10 cellular contexts compared by ENCODE assay signal in the genomic region with DNA sequence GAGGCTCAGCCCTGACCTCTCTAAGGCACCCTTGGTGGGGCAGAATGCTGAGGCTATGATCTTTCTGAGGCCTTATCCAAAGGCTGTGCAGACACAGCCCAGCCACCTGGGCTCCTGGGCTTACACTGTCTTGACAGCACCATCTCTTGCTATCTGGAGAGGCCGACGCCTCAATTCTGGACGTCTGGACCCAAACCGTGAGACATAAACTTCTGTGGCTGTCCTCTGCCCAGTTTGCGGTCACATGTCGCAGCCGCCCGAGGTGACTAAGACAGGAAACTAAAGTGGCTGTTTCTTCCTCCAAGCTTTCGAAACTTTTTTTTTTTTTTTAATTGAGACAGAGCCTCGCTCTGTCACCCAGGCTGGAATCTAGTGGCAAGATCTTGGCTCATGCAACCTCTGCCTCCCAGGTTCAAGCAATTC. TPM values are rescaled to one million over a fixed set of nuclear protein-coding genes. Genes with fewer than 3 reads are reported as not detected.
DNase-seq lines count a peak whose midpoint lies in the region; ATAC-seq, FAIRE-seq and TF ChIP-seq lines count a peak whose summit lies in the region.
"Had no signal": no experiment of that assay in that cellular context is flagged by ENCODE, and none has a peak within 500 bp of the region (broad histone marks: within the 10 kb centered on the region; RNA-seq: fewer than 3 reads in every experiment).

No MANE protein-coding gene starts in this region.

- 7% methylated on average over 10 of the region's 10 CpGs for WGBS in K562 (ENCODE audit: insufficient coverage, low coverage, missing lambda C conversion rate)
- WGBS in mesendoderm (ENCODE audit: extremely low coverage, insufficient coverage, low lambda C conversion rate): no CpG with 5 or more reads among the region's 10 CpGs

- H3K56ac ChIP-seq in mesendoderm (ENCODE audit: low read length): no peak overlapping the region

- no peak overlapping the region for H4K8ac ChIP-seq in mesendoderm (ENCODE audit: low read depth, low read length)

- H3K4me1 ChIP-seq in OCI-LY7 (ENCODE audit: insufficient read depth, low read length, poor library complexity, severe bottlenecking): peaks cover 18% of the 10 kb centered on the region
- peaks cover 0 to 1% of the 10 kb centered on the region in 2 experiments; a peak in 2 of 5 replicates for H3K4me1 ChIP-seq in K562 (replicated peaks in 1 of 2; ENCODE audit: control insufficient read depth in 2 of 2, insufficient read depth in 2 of 2, low read length in 2 of 2)
- no peaks in the 10 kb centered on the region for H3K4me1 ChIP-seq in mesendoderm (ENCODE audit: control insufficient read depth, low read depth, low read length)
- H3K4me1 ChIP-seq: psoas muscle had no signal

- BruUV-seq in OCI-LY7 (replicated peaks; lab: Mats Ljungman, UMichigan) (no TSS peak), K562 (replicated peaks; lab: Mats Ljungman, UMichigan) (no TSS peak)

- H2BK5ac ChIP-seq in mesendoderm (ENCODE audit: low read length): no peak overlapping the region

- H3K36me3 Mint-ChIP-seq in glutamatergic neuron (ENCODE audit: unreplicated experiment): no peaks in the 10 kb centered on the region
- H3K36me3 Mint-ChIP-seq: brain had no signal

- H3K23ac ChIP-seq in mesendoderm (ENCODE audit: low read length): no peak overlapping the region

- no peak overlapping the region for H4K5ac ChIP-seq in mesendoderm (ENCODE audit: low read length)

- peaks cover 5% of the 10 kb centered on the region for H3K27me3 Mint-ChIP-seq in glutamatergic neuron (ENCODE audit: unreplicated experiment)

- H2AFZ ChIP-seq in OCI-LY7 (ENCODE audit: low read length): peak overlapping the region; percentile 94
- H2AFZ ChIP-seq in K562 (ENCODE audit: low read depth, low read length): no peak overlapping the region

- no peak overlapping the region for H3K18ac ChIP-seq in mesendoderm (ENCODE audit: low read length)

- no peaks in the 10 kb centered on the region for H4K20me1 ChIP-seq in OCI-LY7 (ENCODE audit: insufficient read depth, low read length)
- 0 out of 2 replicates have a peak, but pooled peaks cover 4% of the 10 kb centered on the region for H4K20me1 ChIP-seq in K562 (replicated peaks; ENCODE audit: control insufficient read depth, insufficient read depth, low read length)

- no peak overlapping the region for H3K27ac ChIP-seq in OCI-LY7 (ENCODE audit: low read depth, low read length, poor library complexity, severe bottlenecking)
- H3K27ac ChIP-seq in K562 (ENCODE audit: extremely low read depth, low read depth, low read length): no peak overlapping the region
- H3K27ac ChIP-seq in mesendoderm (ENCODE audit: low read depth, low read length): no peak overlapping the region
- H3K27ac ChIP-seq: psoas muscle had no signal

- TF ChIP-seq POLR2A in K562 (conservative IDR thresholded peaks at IDR 0.05): no peak

- in situ Hi-C loops in K562 (cut with MboI): no loop called here

- CTCF ChIA-PET in OCI-LY7 (lab: Charles Lee; ENCODE audit: unreplicated experiment) (no interaction called here), K562 (lab: Yijun Ruan, JAX; ENCODE audit: low intra/inter-chr PET ratio) (no interaction called here)

- H3K9me3 ChIP-seq in OCI-LY7 (ENCODE audit: low read length) (no peaks in the 10 kb centered on the region), K562 (replicated peaks; ENCODE audit: control insufficient read depth, insufficient read depth, low read depth, low read length) (no peaks in the 10 kb centered on the region)
- H3K9me3 ChIP-seq: psoas muscle had no signal

- H3K4me2 ChIP-seq in OCI-LY7 (ENCODE audit: low read length): peak overlapping the region; percentile 36
- no peak overlapping the region; the same call in 1 of the 2 replicates for H3K4me2 ChIP-seq in K562 (ENCODE audit: insufficient read depth, low read length)
- H3K4me2 ChIP-seq in mesendoderm (ENCODE audit: low read length): no peak overlapping the region

- no peaks in the 10 kb centered on the region for H3K79me2 ChIP-seq in OCI-LY7 (ENCODE audit: insufficient read depth, low read depth, low read length)
- H3K79me2 ChIP-seq in K562 (ENCODE audit: control insufficient read depth, insufficient read depth, low read length): no peaks in the 10 kb centered on the region
- no peaks in the 10 kb centered on the region for H3K79me2 ChIP-seq in mesendoderm (ENCODE audit: control insufficient read depth, insufficient read depth, low read length)

- TF ChIP-seq RAD21 in K562 (CRISPR knock-in tag; conservative IDR thresholded peaks at IDR 0.05 in 1 of 2, IDR thresholded peaks at IDR 0.05 in 1 of 2): no peak

- peak; percentile 77 for ATAC-seq in HG02678 (IDR thresholded peaks at IDR 0.05; ENCODE audit: unreplicated experiment)
- ATAC-seq in K562: peak; percentile 77

- FAIRE-seq in K562 (lab: Jason Lieb, UNC): no peak

- H3K9me2 ChIP-seq in OCI-LY7 (ENCODE audit: insufficient read depth, low read length): no peaks in the 10 kb centered on the region

- intact Hi-C loops in OCI-LY7 (cut with micrococcal nuclease; ENCODE audit: unreplicated experiment) (no loop called here), K562 (cut with micrococcal nuclease) (no loop called here)

- no peak overlapping the region for H2BK15ac ChIP-seq in mesendoderm (replicated peaks; ENCODE audit: low read depth)

- H3K9me3 Mint-ChIP-seq in glutamatergic neuron (ENCODE audit: unreplicated experiment): no peaks in the 10 kb centered on the region
- H3K9me3 Mint-ChIP-seq: brain had no signal

- H3K27me3 ChIP-seq in K562 (ENCODE audit: control insufficient read depth in 2 of 2, insufficient read depth in 2 of 2, low read length in 2 of 2) (peaks cover 25 to 54% of the 10 kb centered on the region in 2 experiments), mesendoderm (ENCODE audit: insufficient read depth, low read length, poor library complexity) (no peaks in the 10 kb centered on the region)

- DNase-seq in GF-D8 (lab: John Stamatoyannopoulos, UW): peak; percentile 69
- DNase-seq in OCI-LY7 (ENCODE audit: low spot score): peak; percentile 30
- DNase-seq in K562 (ENCODE audit: extremely low read depth in 1 of 4, low spot score in 3 of 4): peak in 1 of 4 experiments; percentile 58
- DNase-seq in stimulated activated CD4-positive, alpha-beta T cell treated with anti-CD3 and anti-CD28 coated beads, Interleukin-4, amount 100 ng/mL, for 48 hours (ENCODE audit: low read depth in 2 of 2): peak; percentile 28 to 45
- DNase-seq in NCI-H2029 treated with DMSO at 0.1 percent for 48 hours (lab: John Stamatoyannopoulos, UW): no peak
- no peak for DNase-seq in mesendoderm
- no peak for DNase-seq in glutamatergic neuron

- H3K9ac ChIP-seq in K562 (ENCODE audit: insufficient read depth in 1 of 2, low read depth in 2 of 2, low read length in 2 of 2) (no peak overlapping the region), mesendoderm (ENCODE audit: low read length) (no peak overlapping the region)

- no peaks in the 10 kb centered on the region for H3K79me1 ChIP-seq in mesendoderm (ENCODE audit: low read length)

- no peak overlapping the region for H2BK120ac ChIP-seq in mesendoderm (ENCODE audit: low read depth, low read length)

- no peak overlapping the region for H3K27ac Mint-ChIP-seq in glutamatergic neuron (ENCODE audit: unreplicated experiment)

- POLR2A ChIA-PET in OCI-LY7 (lab: Charles Lee): interaction anchor here (1.2 kb wide), 1 partner anchor 120 kb away, joined by 3 read pairs; no protein-coding TSS in a partner anchor
- POLR2A ChIA-PET in K562 (lab: Yijun Ruan, JAX): interaction anchor here (0.7 kb wide), 1 partner anchor 1221 kb away, joined by 3 read pairs; no protein-coding TSS in a partner anchor

- H2AK5ac ChIP-seq in mesendoderm (ENCODE audit: low read length): no peak overlapping the region

- no peaks in the 10 kb centered on the region for H3K9me1 ChIP-seq in K562 (ENCODE audit: control insufficient read depth, insufficient read depth, low read length)

- TF ChIP-seq EP300 in K562 (IDR thresholded peaks at IDR 0.05; ENCODE audit: low read length): no peak

- no peak for TF ChIP-seq CTCF in OCI-LY7 (conservative IDR thresholded peaks at IDR 0.05; ENCODE audit: low read length)
- no peak for TF ChIP-seq CTCF in K562 (IDR thresholded peaks at IDR 0.05 in 2 of 3, conservative IDR thresholded peaks at IDR 0.05 in 1 of 3; ENCODE audit: insufficient read depth in 2 of 3, low read depth in 1 of 3, low read length in 3 of 3)
- TF ChIP-seq CTCF in glutamatergic neuron (IDR thresholded peaks at IDR 0.05; ENCODE audit: partially characterized antibody, unreplicated experiment): no peak

- no peak overlapping the region for H3K4me3 ChIP-seq in OCI-LY7 (ENCODE audit: low read depth, low read length, poor library complexity, severe bottlenecking)
- no peak overlapping the region for H3K4me3 ChIP-seq in K562
- H3K4me3 ChIP-seq in mesendoderm (ENCODE audit: low read length): no peak overlapping the region
- H3K4me3 ChIP-seq: psoas muscle had no signal

- no peak overlapping the region for H3K4ac ChIP-seq in mesendoderm (ENCODE audit: low read depth, low read length)

- no peaks in the 10 kb centered on the region for H3K4me1 Mint-ChIP-seq in glutamatergic neuron (ENCODE audit: low read depth, unreplicated experiment)

- H3K4me3 Mint-ChIP-seq in glutamatergic neuron (ENCODE audit: unreplicated experiment): no peak overlapping the region

- no peaks in the 10 kb centered on the region for H3K36me3 ChIP-seq in OCI-LY7 (ENCODE audit: insufficient read depth, low read length)
- no peaks in the 10 kb centered on the region for H3K36me3 ChIP-seq in K562 (ENCODE audit: control insufficient read depth, insufficient read depth, low read length)
- H3K36me3 ChIP-seq in mesendoderm (ENCODE audit: control insufficient read depth, insufficient read depth, low read length): no peaks in the 10 kb centered on the region

RNA-seq across cellular contexts. Expression of a gene that starts 49.3 kb away (rescaled TPM):
- total RNA-seq in OCI-LY7 (2014; rRNA removed; shearing (Covaris generic)): 0.26 and 0.38 TPM in 2 replicates
- total RNA-seq in OCI-LY7 (2022) (0.13 TPM in 1 of 2 replicates, not detected in the other), K562 (2014; rRNA removed) (not detected in 2 replicates), K562 (2014; rRNA removed; fragmentation: Illumina TruSeq; extraction: Trizol) (not detected in 2 replicates), K562 (2015; rRNA removed; fragmentation: Illumina TruSeq; extraction: Trizol) (not detected in 2 replicates), K562 (2021) (not detected in 2 replicates), glutamatergic neuron (ENCODE audit: unreplicated experiment) (not detected)
- not detected in 2 replicates for total RNA-seq in K562 (2011; cell fraction: chromatin; rRNA removed; ENCODE audit: low replicate concordance)
- not detected in 2 replicates for total RNA-seq in K562 (2011; cell fraction: nucleolus; rRNA removed)
- not detected in 2 replicates for total RNA-seq in K562 (2011; cell fraction: nucleoplasm; rRNA removed)
- polyA plus RNA-seq in K562 (2011; rRNA removed) (not detected in 2 replicates), K562 (2014; fragmentation: Illumina TruSeq; extraction: Trizol) (not detected in 2 replicates), K562 (2014; fragmentation: Nextera tagmentation; extraction: Ambion mirVana) (not detected), K562 (2014; rRNA removed) (not detected in 2 replicates)
- not detected in 2 replicates for polyA plus RNA-seq in K562 (2011; cell fraction: cytosol; rRNA removed)
- not detected in 2 replicates for polyA plus RNA-seq in K562 (2011; cell fraction: nucleus; rRNA removed)
- 0.06 TPM in 1 of 2 replicates, not detected in the other for polyA plus RNA-seq in K562 (2012)
- not detected in 2 replicates for polyA minus RNA-seq in K562 (2011; rRNA and poly(A)+ RNA removed)
- not detected in 2 replicates for polyA minus RNA-seq in K562 (2011; cell fraction: cytosol; rRNA and poly(A)+ RNA removed)
- polyA minus RNA-seq in K562 (2011; cell fraction: nucleus; rRNA and poly(A)+ RNA removed): not detected in 2 replicates
- 0.35 TPM for polyA plus RNA-seq in mesendoderm (2013, experiment 1 of 2)
- 0.32 TPM for polyA plus RNA-seq in mesendoderm (2013, experiment 2 of 2)
- total RNA-seq: psoas muscle had no signal

Comparison
In these comparisons a context has a peak if more than half of its experiments do, and no peak if none do; other contexts are left out.
1. DNase-seq: peak in GF-D8 (single experiment), OCI-LY7 (single experiment) and stimulated activated CD4-positive, alpha-beta T cell treated with anti-CD3 and anti-CD28 coated beads, Interleukin-4, amount 100 ng/mL, for 48 hours (2 of 2); none in NCI-H2029 treated with DMSO at 0.1 percent for 48 hours (single experiment), mesendoderm (single experiment) and glutamatergic neuron (single experiment).